Comparison of ENCODE assay signal across 9 cellular contexts in the genomic region with DNA sequence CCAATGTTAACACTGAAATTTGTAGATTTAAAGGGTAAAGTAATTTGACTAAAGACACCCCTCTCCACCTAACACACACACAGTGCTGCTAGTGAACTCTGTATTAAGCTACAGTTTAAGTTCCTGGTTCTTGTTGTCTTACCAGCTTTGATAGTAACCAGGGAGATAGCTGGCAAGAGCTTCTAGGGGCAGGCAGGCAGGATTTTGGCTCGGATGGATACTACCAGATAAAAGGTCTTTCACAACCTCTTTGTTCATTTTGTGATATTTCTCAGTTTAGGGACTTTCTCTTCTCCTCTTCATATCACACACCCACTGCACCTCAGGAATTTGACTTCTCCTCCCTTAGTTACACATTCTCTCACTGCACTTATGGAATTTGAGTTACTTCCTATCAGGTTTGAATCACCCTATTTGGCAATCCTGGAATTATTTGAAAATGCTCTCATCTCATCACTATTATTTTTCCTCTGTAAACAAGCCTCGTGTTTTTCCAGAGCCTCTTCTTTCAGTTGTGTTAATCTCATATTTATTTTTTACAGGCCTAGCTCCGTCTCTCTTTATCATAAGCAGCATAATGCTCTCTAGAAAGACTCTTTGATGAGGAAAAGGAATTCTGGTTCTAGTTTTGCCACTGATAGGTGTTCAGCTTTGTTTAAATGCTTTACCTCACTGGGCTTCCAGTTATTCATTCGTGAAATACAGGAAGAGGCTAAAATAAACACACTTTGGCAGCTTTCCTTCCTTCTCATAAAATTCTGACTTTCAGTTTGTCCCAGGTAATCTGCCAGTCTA. TPM values are rescaled to one million over a fixed set of nuclear protein-coding genes. Genes with fewer than 3 reads are reported as not detected.
DNase-seq lines count a peak whose midpoint lies in the region; TF ChIP-seq lines count a peak whose summit lies in the region.
"Had no signal": no experiment of that assay in that cellular context is flagged by ENCODE, and none has a peak within 500 bp of the region (broad histone marks: within the 10 kb centered on the region; RNA-seq: fewer than 3 reads in every experiment).

No MANE protein-coding gene starts in this region.

- H3K9me3 ChIP-seq in adipocyte (ENCODE audit: control insufficient read depth, low read length) (no peaks in the 10 kb centered on the region), suprapubic skin (no peaks in the 10 kb centered on the region)

- no peaks in the 10 kb centered on the region for H3K27me3 ChIP-seq in adipocyte (replicated peaks; ENCODE audit: control insufficient read depth, insufficient read depth, low read length)
- no peaks in the 10 kb centered on the region for H3K27me3 ChIP-seq in suprapubic skin

- H3K9ac ChIP-seq in adipocyte (ENCODE audit: low read length), result peak overlapping the region; percentile 44

- peak overlapping the region; percentile 81 for H3K27ac ChIP-seq in suprapubic skin

- H3K4me1 ChIP-seq in adipocyte (ENCODE audit: control insufficient read depth, insufficient read depth, low read length) (peaks cover 11% of the 10 kb centered on the region), suprapubic skin (peaks cover 22% of the 10 kb centered on the region)

- H3K36me3 ChIP-seq in adipocyte (ENCODE audit: control insufficient read depth, insufficient read depth, low read length, severe bottlenecking) (no peaks in the 10 kb centered on the region), suprapubic skin (no peaks in the 10 kb centered on the region)

- DNase-seq in HT-29 (ENCODE audit: low spot score), result peak; percentile 85
- peak; percentile 86 for DNase-seq in adipocyte (ENCODE audit: low read depth)
- peak; percentile 37 for DNase-seq in hepatic stellate cell (ENCODE audit: low spot score)
- DNase-seq in suprapubic skin (ENCODE audit: low spot score in 2 of 2), result no peak
- DNase-seq in GF-D8 (lab: John Stamatoyannopoulos, UW), result no peak
- no peak for DNase-seq in KG1 (lab: John Stamatoyannopoulos, UW)
- no peak for DNase-seq in NCI-H69 (lab: John Stamatoyannopoulos, UW)
- DNase-seq: activated gamma-delta T cell, NCI-H2029 treated with DMSO at 0.1 percent for 48 hours had no signal

- TF ChIP-seq CTCF in suprapubic skin (IDR thresholded peaks at IDR 0.05), result no peak

- no peak for TF ChIP-seq POLR2A in suprapubic skin (IDR thresholded peaks at IDR 0.05)

- peak overlapping the region; percentile 26 for H3K4me3 ChIP-seq in adipocyte (ENCODE audit: low read length)
- peak overlapping the region; percentile 3 for H3K4me3 ChIP-seq in suprapubic skin

- 18% methylated on average over 4 of the region's 4 CpGs for WGBS in suprapubic skin

- no peak for TF ChIP-seq EP300 in suprapubic skin (IDR thresholded peaks at IDR 0.05)

RNA-seq across cellular contexts. Expression of a gene that starts 23.0 kb away (rescaled TPM):
- 11.4 and 14.2 TPM in 2 replicates for total RNA-seq in HT-29 (2014; rRNA removed; shearing (Covaris generic))
- 100 to 1,000 TPM; 524 to 822 (median 675) TPM for total RNA-seq in suprapubic skin

RNA-seq across cellular contexts. Expression of a gene that starts 42.7 kb away (rescaled TPM):
- not detected in 2 replicates for total RNA-seq in HT-29 (2014; rRNA removed; shearing (Covaris generic))
- 10 to 100 TPM in 1 of 4 donors, 1 to 10 TPM in 3; 1.7 to 12.8 (median 2.1) TPM for total RNA-seq in suprapubic skin

Comparison
In these comparisons a context has a peak if more than half of its experiments do, and no peak if none do; other contexts are left out.
1. DNase-seq: peak in HT-29 (single experiment), adipocyte (single experiment) and hepatic stellate cell (single experiment); none in suprapubic skin (0 of 2), GF-D8 (single experiment), KG1 (single experiment) and NCI-H69 (single experiment).
2. RNA of a gene that starts 23.0 kb away (total RNA-seq): 524 to 822 TPM in suprapubic skin; 11.4 to 14.2 TPM in HT-29; every median in the first group is over 10 times any median in the second.